ENCODE assay signal across 8 cellular contexts in genomic region chr5:40688127-40688756, GRCh38. TPM values are rescaled to one million over a fixed set of nuclear protein-coding genes. Genes with fewer than 3 reads are reported as not detected.
DNase-seq lines count a peak whose midpoint lies in the region; ATAC-seq, FAIRE-seq and TF ChIP-seq lines count a peak whose summit lies in the region.

No MANE protein-coding gene starts in this region.

- TF ChIP-seq CTCF in BE2C (IDR thresholded peaks at IDR 0.05; ENCODE audit: low read depth, low read length), result peak; percentile 87
- TF ChIP-seq CTCF in liver (IDR thresholded peaks at IDR 0.05; ENCODE audit: low read depth, low read length, missing input control), result peak; percentile 94

- H3K36me3 ChIP-seq in BE2C, result no peaks in the 10 kb centered on the region
- no peaks in the 10 kb centered on the region for H3K36me3 ChIP-seq in liver (ENCODE audit: control insufficient read depth in 4 of 4, insufficient read depth in 3 of 4, low read depth in 1 of 4, low read length in 3 of 4)

- peak; percentile 98 to 99 for TF ChIP-seq RAD21 in liver (IDR thresholded peaks at IDR 0.05)

- H3K9ac ChIP-seq in liver (ENCODE audit: low read depth in 1 of 2, low read length in 2 of 2), result peak overlapping the region in 1 of 2 donors; percentile 52

- H3K4me1 ChIP-seq in BE2C (no peaks in the 10 kb centered on the region), liver (ENCODE audit: control insufficient read depth in 4 of 4, insufficient read depth in 4 of 4, low read length in 3 of 4) (peaks cover 0 to 2% (median 0%) of the 10 kb centered on the region in 4 donors)

- peak; percentile 77 for ATAC-seq in GM19043 (IDR thresholded peaks at IDR 0.05; ENCODE audit: low read depth, unreplicated experiment)
- peak; percentile 93 for ATAC-seq in HG03342 (IDR thresholded peaks at IDR 0.05; ENCODE audit: unreplicated experiment)

- H3K4me3 ChIP-seq in BE2C (ENCODE audit: low read depth, low read length), result no peak overlapping the region
- H3K4me3 ChIP-seq in liver (ENCODE audit: low read depth in 1 of 3, low read length in 3 of 3), result no peak overlapping the region

- no peak overlapping the region for H3K27ac ChIP-seq in liver (ENCODE audit: low read depth in 1 of 2, low read length in 2 of 2)

- WGBS in liver, result 2% methylated on average over 8 of the region's 8 CpGs

- peak; percentile 58 for FAIRE-seq in colon (lab: Jason Lieb, UNC)

- H3K9me3 ChIP-seq in BE2C (no peaks in the 10 kb centered on the region), liver (ENCODE audit: control insufficient read depth in 4 of 4, low read length in 3 of 4) (no peaks in the 10 kb centered on the region)

- DNase-seq in BE2C (peak; percentile 75), NCI-H446 treated with DMSO at 0.1 percent for 48 hours (lab: John Stamatoyannopoulos, UW) (peak; percentile 70)
- peak; percentile 75 to 77 for DNase-seq in activated CD4-positive, alpha-beta T cell treated with anti-CD3 and anti-CD28 coated beads for 24 hours (ENCODE audit: low read depth in 2 of 2)
- DNase-seq in stimulated activated CD4-positive, alpha-beta T cell treated with anti-CD3 and anti-CD28 coated beads, Interleukin-4, amount 100 ng/mL, for 4 hours, result peak; percentile 75 to 81

- H3K27me3 ChIP-seq in BE2C (peaks cover 24% of the 10 kb centered on the region), liver (ENCODE audit: control insufficient read depth in 4 of 4, insufficient read depth in 4 of 4, low read length in 3 of 4) (no peaks in the 10 kb centered on the region)

TF ChIP-seq in liver, 16 proteins besides CTCF, POLR2A, EP300 and RAD21:
- TF ChIP-seq ZBTB33 (IDR thresholded peaks at IDR 0.05) (no peak), RXRA (IDR thresholded peaks at IDR 0.05) (no peak), NR2F2 (IDR thresholded peaks at IDR 0.05) (no peak), FOXA2 (IDR thresholded peaks at IDR 0.05) (no peak), JUND (IDR thresholded peaks at IDR 0.05) (no peak), EGR1 (IDR thresholded peaks at IDR 0.05; ENCODE audit: low read depth in 2 of 2) (no peak), FOXA1 (IDR thresholded peaks at IDR 0.05) (no peak)

RNA-seq across cellular contexts. Expression of gene PTGER4, which starts 8.5 kb away (rescaled TPM):
- polyA plus RNA-seq in BE2C (2012; ENCODE audit: insufficient read depth, insufficient read length, low read depth), result not detected
- total RNA-seq in liver, result 1 to 10 TPM; 3.6 to 6.8 TPM
- 1 to 10 TPM in 1 of 2 donors, under 1 TPM in 1; 0.60 to 1.9 TPM for polyA plus RNA-seq in liver
